Comparison of ENCODE assay signal across 24 cellular contexts in genomic region chr22:37072673-37073072, GRCh38. TPM values are rescaled to one million over a fixed set of nuclear protein-coding genes. Genes with fewer than 3 reads are reported as not detected.
DNase-seq lines count a peak whose midpoint lies in the region; ATAC-seq, FAIRE-seq and TF ChIP-seq lines count a peak whose summit lies in the region.
"Had no signal": no experiment of that assay in that cellular context is flagged by ENCODE, and none has a peak within 500 bp of the region (broad histone marks: within the 10 kb centered on the region; RNA-seq: fewer than 3 reads in every experiment).

No MANE protein-coding gene starts in this region.

- H4K20me1 ChIP-seq in HepG2 (ENCODE audit: insufficient read depth, low read length) (no peaks in the 10 kb centered on the region), K562 (replicated peaks; ENCODE audit: control insufficient read depth, insufficient read depth, low read length) (no peaks in the 10 kb centered on the region)

- BruUV-seq in HepG2 (replicated peaks; lab: Mats Ljungman, UMichigan): no TSS peak
- BruUV-seq in K562 (replicated peaks; lab: Mats Ljungman, UMichigan): no TSS peak

- POLR2A ChIA-PET in HepG2 (lab: Yijun Ruan, JAX): no interaction called here
- POLR2A ChIA-PET in K562 (lab: Yijun Ruan, JAX): no interaction called here

- no peak for TF ChIP-seq RAD21 in HepG2 (CRISPR knock-in tag; IDR thresholded peaks at IDR 0.05)
- TF ChIP-seq RAD21 in K562 (CRISPR knock-in tag; conservative IDR thresholded peaks at IDR 0.05 in 1 of 2, IDR thresholded peaks at IDR 0.05 in 1 of 2): no peak

- in situ Hi-C loops in HepG2 (cut with HindIII; ENCODE audit: extremely low pct_ligation_motif_present, low pct_unique_long_range_greater_than_20kb) (no loop called here), K562 (cut with MboI) (no loop called here)

- H2AFZ ChIP-seq in HepG2 (ENCODE audit: low read length) (no peak overlapping the region), K562 (ENCODE audit: low read depth, low read length) (no peak overlapping the region)

- H3K4me3 ChIP-seq in HepG2 (replicated peaks in 1 of 3; ENCODE audit: insufficient read depth in 1 of 3, low read depth in 2 of 3, low read length in 3 of 3) (no peak overlapping the region), right lobe of liver (no peak overlapping the region), K562 (no peak overlapping the region)
- H3K4me3 ChIP-seq: BLaER1, GM12878 had no signal

- FAIRE-seq in HepG2 (lab: Jason Lieb, UNC): no peak
- FAIRE-seq in K562 (lab: Jason Lieb, UNC): no peak
- FAIRE-seq in urothelium cell line (lab: Jason Lieb, UNC): peak; percentile 99
- FAIRE-seq: A204.1, G401.6, GM12878, GM18507 had no signal

- 88% methylated on average over 8 of the region's 8 CpGs for WGBS in HepG2 (ENCODE audit: low lambda C conversion rate)
- WGBS in right lobe of liver (ENCODE audit: insufficient coverage, low coverage, low lambda C conversion rate, missing lambda C conversion rate): 91% methylated on average over 8 of the region's 8 CpGs
- 0% methylated on average over 5 of the region's 8 CpGs for WGBS in K562 (ENCODE audit: insufficient coverage, low coverage, missing lambda C conversion rate)

- H3K36me3 ChIP-seq in HepG2 (replicated peaks in 1 of 2; ENCODE audit: control insufficient read depth in 1 of 2, insufficient read depth in 2 of 2, low read length in 2 of 2) (no peaks in the 10 kb centered on the region), right lobe of liver (no peaks in the 10 kb centered on the region), K562 (ENCODE audit: control insufficient read depth, insufficient read depth, low read length) (no peaks in the 10 kb centered on the region)
- H3K36me3 ChIP-seq: BLaER1 had no signal

- CTCF ChIA-PET in HepG2 (lab: Yijun Ruan, JAX; ENCODE audit: low intra/inter-chr PET ratio, low total read pairs): no interaction called here
- CTCF ChIA-PET in K562 (lab: Yijun Ruan, JAX; ENCODE audit: low intra/inter-chr PET ratio): interaction anchor here (0.6 kb wide), 1 partner anchor 121 kb away, joined by 3 read pairs; no protein-coding TSS in a partner anchor

- no peaks in the 10 kb centered on the region for H3K9me1 ChIP-seq in K562 (ENCODE audit: control insufficient read depth, insufficient read depth, low read length)

- H3K9me3 ChIP-seq in HepG2 (ENCODE audit: low read length) (peaks cover 11% of the 10 kb centered on the region; the same call in 1 of the 2 replicates), right lobe of liver (no peaks in the 10 kb centered on the region), K562 (replicated peaks; ENCODE audit: control insufficient read depth, insufficient read depth, low read depth, low read length) (no peaks in the 10 kb centered on the region; the same call in 1 of the 2 replicates)
- H3K9me3 ChIP-seq: Caco-2 had no signal

- intact Hi-C loops in HepG2 (cut with micrococcal nuclease; ENCODE audit: unreplicated experiment): no loop called here
- intact Hi-C loops in right lobe of liver (cut with DNase I): no loop called here
- intact Hi-C loops in K562 (cut with micrococcal nuclease): no loop called here

- peaks cover 17% of the 10 kb centered on the region; the same call in 1 of the 2 replicates for H3K4me1 ChIP-seq in HepG2 (ENCODE audit: insufficient read depth, low read length)
- peaks cover 0 to 1% (median 0%) of the 10 kb centered on the region in 4 donors for H3K4me1 ChIP-seq in right lobe of liver
- H3K4me1 ChIP-seq in K562 (replicated peaks in 1 of 2; ENCODE audit: control insufficient read depth in 2 of 2, insufficient read depth in 2 of 2, low read length in 2 of 2): no peaks in the 10 kb centered on the region
- H3K4me1 ChIP-seq: BLaER1, Caco-2 had no signal

- TF ChIP-seq EP300 in HepG2 (IDR thresholded peaks at IDR 0.05; ENCODE audit: low read depth in 2 of 2, low read length in 2 of 2) (no peak), HepG2 (CRISPR knock-in tag; IDR thresholded peaks at IDR 0.05; ENCODE audit: borderline replicate concordance) (no peak), K562 (IDR thresholded peaks at IDR 0.05; ENCODE audit: low read length) (no peak)

- H3K4me2 ChIP-seq in HepG2 (ENCODE audit: low read depth, low read length) (no peak overlapping the region), K562 (ENCODE audit: insufficient read depth, low read length) (no peak overlapping the region)
- H3K4me2 ChIP-seq: BLaER1 had no signal

- no peak for DNase-seq in HepG2 (ENCODE audit: low spot score)
- DNase-seq in right lobe of liver: no peak
- DNase-seq in K562 (ENCODE audit: extremely low read depth in 1 of 4, low spot score in 3 of 4): no peak
- no peak for DNase-seq in urothelium cell line (ENCODE audit: low spot score)
- no peak for DNase-seq in epidermal melanocyte (ENCODE audit: insufficient read length, low spot score)
- DNase-seq: Caco-2; CD4-positive, CD25-positive, alpha-beta regulatory T cell; CD8-positive, alpha-beta T cell; DMS153; DND-41; GOT3; H7; HCEC 1CT; HFFc6 had no signal

- TF ChIP-seq CTCF in HepG2 (CRISPR knock-in tag; IDR thresholded peaks at IDR 0.05) (no peak), right lobe of liver (IDR thresholded peaks at IDR 0.05) (no peak), K562 (IDR thresholded peaks at IDR 0.05 in 2 of 3, conservative IDR thresholded peaks at IDR 0.05 in 1 of 3; ENCODE audit: insufficient read depth in 2 of 3, low read depth in 1 of 3, low read length in 3 of 3) (no peak)

- TF ChIP-seq POLR2A in HepG2 (IDR thresholded peaks at IDR 0.05; ENCODE audit: insufficient read depth in 1 of 2, low read depth in 2 of 2, low read length in 2 of 2) (no peak), right lobe of liver (IDR thresholded peaks at IDR 0.05) (no peak), K562 (conservative IDR thresholded peaks at IDR 0.05) (no peak)

- no peak for ATAC-seq in HepG2
- ATAC-seq in right lobe of liver: no peak
- ATAC-seq in K562: no peak
- ATAC-seq in GM19397 (IDR thresholded peaks at IDR 0.05; ENCODE audit: unreplicated experiment): no peak
- ATAC-seq: CD8-positive, alpha-beta T cell; GM12878 had no signal

- no peaks in the 10 kb centered on the region for H3K79me2 ChIP-seq in HepG2 (ENCODE audit: insufficient read depth, low read length)
- H3K79me2 ChIP-seq in K562 (ENCODE audit: control insufficient read depth, insufficient read depth, low read length): no peaks in the 10 kb centered on the region

- H3K27ac ChIP-seq in HepG2 (ENCODE audit: extremely low read length, insufficient read depth, low read length): no peak overlapping the region
- H3K27ac ChIP-seq in right lobe of liver: no peak overlapping the region
- H3K27ac ChIP-seq in K562 (ENCODE audit: extremely low read depth, low read depth, low read length): no peak overlapping the region
- H3K27ac ChIP-seq: 22Rv1, BLaER1, C4-2B had no signal

- H3K9ac ChIP-seq in HepG2 (ENCODE audit: insufficient read depth, low read depth, low read length) (no peak overlapping the region), K562 (ENCODE audit: insufficient read depth in 1 of 2, low read depth in 2 of 2, low read length in 2 of 2) (no peak overlapping the region)
- H3K9ac ChIP-seq: BLaER1 had no signal

- H3K27me3 ChIP-seq in HepG2 (ENCODE audit: control insufficient read depth in 1 of 2, insufficient read depth in 2 of 2, low read length in 2 of 2) (no peaks in the 10 kb centered on the region), right lobe of liver (no peaks in the 10 kb centered on the region), K562 (ENCODE audit: control insufficient read depth in 2 of 2, insufficient read depth in 2 of 2, low read length in 2 of 2) (peaks cover 0 to 40% of the 10 kb centered on the region in 2 experiments; a peak in 4 of 5 replicates)

RNA-seq across cellular contexts. Expression of gene KCTD17, which starts 21.1 kb away (rescaled TPM):
- total RNA-seq in HepG2 (2016; rRNA removed; fragmentation: Illumina TruSeq; extraction: Trizol) (4.5 and 5.3 TPM in 2 replicates), right lobe of liver (1 to 10 TPM; 2.0 to 9.7 (median 4.4) TPM), K562 (2014; rRNA removed) (0.41 TPM in 2 replicates), K562 (2014; rRNA removed; fragmentation: Illumina TruSeq; extraction: Trizol) (0.44 TPM in 1 of 2 replicates, not detected in the other), K562 (2015; rRNA removed; fragmentation: Illumina TruSeq; extraction: Trizol) (0.22 TPM in 1 of 2 replicates, not detected in the other), K562 (2021) (0.49 and 0.67 TPM in 2 replicates)
- 2.1 and 2.4 TPM in 2 replicates for total RNA-seq in HepG2 (2016; cell fraction: cytosol; rRNA removed; fragmentation: Illumina TruSeq; extraction: Trizol; ENCODE audit: low read depth)
- total RNA-seq in HepG2 (2016; cell fraction: insoluble cytoplasmic fraction; rRNA removed; fragmentation: Illumina TruSeq; extraction: Trizol): 3.3 and 4.9 TPM in 2 replicates
- total RNA-seq in HepG2 (2016; cell fraction: membrane; rRNA removed; fragmentation: Illumina TruSeq; extraction: Trizol): 3.7 and 3.8 TPM in 2 replicates
- 2.9 and 4.4 TPM in 2 replicates for total RNA-seq in HepG2 (2016; cell fraction: nucleus; rRNA removed; fragmentation: Illumina TruSeq; extraction: Trizol)
- polyA plus RNA-seq in HepG2 (2011; rRNA removed) (11.7 and 17.4 TPM in 2 replicates), K562 (2011; rRNA removed) (0.64 and 1.1 TPM in 2 replicates), K562 (2014; fragmentation: Illumina TruSeq; extraction: Trizol) (0.21 and 0.51 TPM in 2 replicates), K562 (2014; fragmentation: Nextera tagmentation; extraction: Ambion mirVana) (not detected), K562 (2014; rRNA removed) (0.70 and 0.90 TPM in 2 replicates)
- 11.0 and 11.5 TPM in 2 replicates for polyA plus RNA-seq in HepG2 (2011; cell fraction: cytosol; rRNA removed)
- polyA plus RNA-seq in HepG2 (2011; cell fraction: nucleus; rRNA removed): 52.2 and 53.1 TPM in 2 replicates
- 5.3 and 11.6 TPM in 2 replicates for polyA plus RNA-seq in HepG2 (2012)
- 2.5 and 3.1 TPM in 2 replicates for polyA plus RNA-seq in HepG2 (2016; cell fraction: cytosol; fragmentation: Illumina TruSeq; extraction: Trizol; ENCODE audit: low read depth)
- polyA plus RNA-seq in HepG2 (2016; cell fraction: insoluble cytoplasmic fraction; fragmentation: Illumina TruSeq; extraction: Trizol; ENCODE audit: low read depth): 4.6 and 5.0 TPM in 2 replicates
- polyA plus RNA-seq in HepG2 (2016; cell fraction: membrane; fragmentation: Illumina TruSeq; extraction: Trizol; ENCODE audit: low read depth): 2.8 and 4.0 TPM in 2 replicates
- 5.0 and 5.9 TPM in 2 replicates for polyA plus RNA-seq in HepG2 (2016; cell fraction: nucleus; fragmentation: Illumina TruSeq; extraction: Trizol; ENCODE audit: insufficient read depth, low read depth)
- 0.28 and 24.0 TPM in 2 replicates for polyA minus RNA-seq in HepG2 (2011; rRNA and poly(A)+ RNA removed; ENCODE audit: low replicate concordance)
- polyA minus RNA-seq in HepG2 (2011; cell fraction: cytosol; rRNA and poly(A)+ RNA removed): 4.6 and 5.1 TPM in 2 replicates
- 6.8 and 7.3 TPM in 2 replicates for polyA minus RNA-seq in HepG2 (2011; cell fraction: nucleus; rRNA and poly(A)+ RNA removed)
- total RNA-seq in K562 (2011; cell fraction: chromatin; rRNA removed; ENCODE audit: low replicate concordance): 1.3 and 3.4 TPM in 2 replicates
- 0.66 and 2.0 TPM in 2 replicates for total RNA-seq in K562 (2011; cell fraction: nucleolus; rRNA removed)
- 1.2 and 2.7 TPM in 2 replicates for total RNA-seq in K562 (2011; cell fraction: nucleoplasm; rRNA removed)
- 0.82 and 1.1 TPM in 2 replicates for polyA plus RNA-seq in K562 (2011; cell fraction: cytosol; rRNA removed)
- polyA plus RNA-seq in K562 (2011; cell fraction: nucleus; rRNA removed): 2.6 and 3.6 TPM in 2 replicates
- 0.34 and 0.82 TPM in 2 replicates for polyA plus RNA-seq in K562 (2012)
- polyA minus RNA-seq in K562 (2011; rRNA and poly(A)+ RNA removed): 0.39 and 0.70 TPM in 2 replicates
- not detected in 2 replicates for polyA minus RNA-seq in K562 (2011; cell fraction: cytosol; rRNA and poly(A)+ RNA removed)
- polyA minus RNA-seq in K562 (2011; cell fraction: nucleus; rRNA and poly(A)+ RNA removed): 0.40 and 1.2 TPM in 2 replicates

RNA-seq across cellular contexts. Expression of gene TMPRSS6, which starts 36.8 kb away (rescaled TPM):
- total RNA-seq in HepG2 (2016; rRNA removed; fragmentation: Illumina TruSeq; extraction: Trizol) (1.5 and 4.2 TPM in 2 replicates), right lobe of liver (100 to 1,000 TPM in 1 of 6 experiments, 10 to 100 TPM in 5; 40.7 to 104 (median 60.6) TPM), K562 (2014; rRNA removed) (not detected in 2 replicates), K562 (2014; rRNA removed; fragmentation: Illumina TruSeq; extraction: Trizol) (not detected in 2 replicates), K562 (2015; rRNA removed; fragmentation: Illumina TruSeq; extraction: Trizol) (not detected in 2 replicates), K562 (2021) (not detected in 2 replicates)
- 1.1 and 1.5 TPM in 2 replicates for total RNA-seq in HepG2 (2016; cell fraction: cytosol; rRNA removed; fragmentation: Illumina TruSeq; extraction: Trizol; ENCODE audit: low read depth)
- 1.5 and 5.2 TPM in 2 replicates for total RNA-seq in HepG2 (2016; cell fraction: insoluble cytoplasmic fraction; rRNA removed; fragmentation: Illumina TruSeq; extraction: Trizol)
- total RNA-seq in HepG2 (2016; cell fraction: membrane; rRNA removed; fragmentation: Illumina TruSeq; extraction: Trizol): 1.7 and 2.7 TPM in 2 replicates
- total RNA-seq in HepG2 (2016; cell fraction: nucleus; rRNA removed; fragmentation: Illumina TruSeq; extraction: Trizol): 5.1 and 6.1 TPM in 2 replicates
- polyA plus RNA-seq in HepG2 (2011; rRNA removed) (4.8 and 8.5 TPM in 2 replicates), K562 (2011; rRNA removed) (0.03 TPM in 1 of 2 replicates, not detected in the other), K562 (2014; fragmentation: Illumina TruSeq; extraction: Trizol) (not detected in 2 replicates), K562 (2014; fragmentation: Nextera tagmentation; extraction: Ambion mirVana) (not detected), K562 (2014; rRNA removed) (not detected in 2 replicates)
- polyA plus RNA-seq in HepG2 (2011; cell fraction: cytosol; rRNA removed): 5.4 and 5.9 TPM in 2 replicates
- 16.8 and 19.4 TPM in 2 replicates for polyA plus RNA-seq in HepG2 (2011; cell fraction: nucleus; rRNA removed)
- polyA plus RNA-seq in HepG2 (2012): 4.2 and 6.4 TPM in 2 replicates
- polyA plus RNA-seq in HepG2 (2016; cell fraction: cytosol; fragmentation: Illumina TruSeq; extraction: Trizol; ENCODE audit: low read depth): 1.7 TPM in 2 replicates
- polyA plus RNA-seq in HepG2 (2016; cell fraction: insoluble cytoplasmic fraction; fragmentation: Illumina TruSeq; extraction: Trizol; ENCODE audit: low read depth): 2.3 and 2.6 TPM in 2 replicates
- polyA plus RNA-seq in HepG2 (2016; cell fraction: membrane; fragmentation: Illumina TruSeq; extraction: Trizol; ENCODE audit: low read depth): 2.4 and 3.1 TPM in 2 replicates
- 10.0 and 11.5 TPM in 2 replicates for polyA plus RNA-seq in HepG2 (2016; cell fraction: nucleus; fragmentation: Illumina TruSeq; extraction: Trizol; ENCODE audit: insufficient read depth, low read depth)
- 6.6 TPM in 1 of 2 replicates, not detected in the other for polyA minus RNA-seq in HepG2 (2011; rRNA and poly(A)+ RNA removed; ENCODE audit: low replicate concordance)
- polyA minus RNA-seq in HepG2 (2011; cell fraction: cytosol; rRNA and poly(A)+ RNA removed): 1.1 and 1.9 TPM in 2 replicates
- 4.0 and 5.2 TPM in 2 replicates for polyA minus RNA-seq in HepG2 (2011; cell fraction: nucleus; rRNA and poly(A)+ RNA removed)
- total RNA-seq in K562 (2011; cell fraction: chromatin; rRNA removed; ENCODE audit: low replicate concordance): not detected in 2 replicates
- not detected in 2 replicates for total RNA-seq in K562 (2011; cell fraction: nucleolus; rRNA removed)
- not detected in 2 replicates for total RNA-seq in K562 (2011; cell fraction: nucleoplasm; rRNA removed)
- not detected in 2 replicates for polyA plus RNA-seq in K562 (2011; cell fraction: cytosol; rRNA removed)
- not detected in 2 replicates for polyA plus RNA-seq in K562 (2011; cell fraction: nucleus; rRNA removed)
- not detected in 2 replicates for polyA plus RNA-seq in K562 (2012)
- polyA minus RNA-seq in K562 (2011; rRNA and poly(A)+ RNA removed): not detected in 2 replicates
- not detected in 2 replicates for polyA minus RNA-seq in K562 (2011; cell fraction: cytosol; rRNA and poly(A)+ RNA removed)
- polyA minus RNA-seq in K562 (2011; cell fraction: nucleus; rRNA and poly(A)+ RNA removed): not detected in 2 replicates
- total RNA-seq: B cell, H7, HFFc6 had no signal
- polyA plus RNA-seq: AG04450 had no signal

RNA-seq across cellular contexts. Expression of gene MPST, which starts 53.1 kb away (rescaled TPM):
- total RNA-seq in HepG2 (2016; rRNA removed; fragmentation: Illumina TruSeq; extraction: Trizol) (94.8 and 133 TPM in 2 replicates), right lobe of liver (100 to 1,000 TPM; 153 to 301 (median 214) TPM), K562 (2014; rRNA removed) (104 and 117 TPM in 2 replicates), K562 (2014; rRNA removed; fragmentation: Illumina TruSeq; extraction: Trizol) (6.7 and 8.1 TPM in 2 replicates), K562 (2015; rRNA removed; fragmentation: Illumina TruSeq; extraction: Trizol) (24.3 and 25.3 TPM in 2 replicates), K562 (2021) (66.8 and 68.2 TPM in 2 replicates)
- 214 and 241 TPM in 2 replicates for total RNA-seq in HepG2 (2016; cell fraction: cytosol; rRNA removed; fragmentation: Illumina TruSeq; extraction: Trizol; ENCODE audit: low read depth)
- total RNA-seq in HepG2 (2016; cell fraction: insoluble cytoplasmic fraction; rRNA removed; fragmentation: Illumina TruSeq; extraction: Trizol): 83.9 and 129 TPM in 2 replicates
- total RNA-seq in HepG2 (2016; cell fraction: membrane; rRNA removed; fragmentation: Illumina TruSeq; extraction: Trizol): 236 and 281 TPM in 2 replicates
- 43.0 and 55.9 TPM in 2 replicates for total RNA-seq in HepG2 (2016; cell fraction: nucleus; rRNA removed; fragmentation: Illumina TruSeq; extraction: Trizol)
- polyA plus RNA-seq in HepG2 (2011; rRNA removed) (141 and 191 TPM in 2 replicates), K562 (2011; rRNA removed) (24.8 and 34.6 TPM in 2 replicates), K562 (2014; fragmentation: Illumina TruSeq; extraction: Trizol) (11.2 and 24.8 TPM in 2 replicates), K562 (2014; fragmentation: Nextera tagmentation; extraction: Ambion mirVana) (1 to 10 TPM in 1 of 2 experiments, under 1 TPM in 1; 0.65 to 1.3 TPM), K562 (2014; rRNA removed) (78.5 and 88.1 TPM in 2 replicates)
- 159 and 302 TPM in 2 replicates for polyA plus RNA-seq in HepG2 (2011; cell fraction: cytosol; rRNA removed)
- 297 and 319 TPM in 2 replicates for polyA plus RNA-seq in HepG2 (2011; cell fraction: nucleus; rRNA removed)
- polyA plus RNA-seq in HepG2 (2012): 112 and 147 TPM in 2 replicates
- polyA plus RNA-seq in HepG2 (2016; cell fraction: cytosol; fragmentation: Illumina TruSeq; extraction: Trizol; ENCODE audit: low read depth): 221 and 245 TPM in 2 replicates
- 107 and 116 TPM in 2 replicates for polyA plus RNA-seq in HepG2 (2016; cell fraction: insoluble cytoplasmic fraction; fragmentation: Illumina TruSeq; extraction: Trizol; ENCODE audit: low read depth)
- 209 and 227 TPM in 2 replicates for polyA plus RNA-seq in HepG2 (2016; cell fraction: membrane; fragmentation: Illumina TruSeq; extraction: Trizol; ENCODE audit: low read depth)
- polyA plus RNA-seq in HepG2 (2016; cell fraction: nucleus; fragmentation: Illumina TruSeq; extraction: Trizol; ENCODE audit: insufficient read depth, low read depth): 107 and 117 TPM in 2 replicates
- 17.7 and 144 TPM in 2 replicates for polyA minus RNA-seq in HepG2 (2011; rRNA and poly(A)+ RNA removed; ENCODE audit: low replicate concordance)
- polyA minus RNA-seq in HepG2 (2011; cell fraction: cytosol; rRNA and poly(A)+ RNA removed): 94.1 and 104 TPM in 2 replicates
- polyA minus RNA-seq in HepG2 (2011; cell fraction: nucleus; rRNA and poly(A)+ RNA removed): 39.0 and 46.2 TPM in 2 replicates
- 23.7 and 51.5 TPM in 2 replicates for total RNA-seq in K562 (2011; cell fraction: chromatin; rRNA removed; ENCODE audit: low replicate concordance)
- total RNA-seq in K562 (2011; cell fraction: nucleolus; rRNA removed): 38.4 and 40.9 TPM in 2 replicates
- total RNA-seq in K562 (2011; cell fraction: nucleoplasm; rRNA removed): 34.5 and 45.6 TPM in 2 replicates
- 49.5 and 189 TPM in 2 replicates for polyA plus RNA-seq in K562 (2011; cell fraction: cytosol; rRNA removed)
- 50.2 and 71.7 TPM in 2 replicates for polyA plus RNA-seq in K562 (2011; cell fraction: nucleus; rRNA removed)
- 35.2 and 62.2 TPM in 2 replicates for polyA plus RNA-seq in K562 (2012)
- polyA minus RNA-seq in K562 (2011; rRNA and poly(A)+ RNA removed): 8.4 and 10.2 TPM in 2 replicates
- 22.6 and 34.3 TPM in 2 replicates for polyA minus RNA-seq in K562 (2011; cell fraction: cytosol; rRNA and poly(A)+ RNA removed)
- 12.7 and 15.7 TPM in 2 replicates for polyA minus RNA-seq in K562 (2011; cell fraction: nucleus; rRNA and poly(A)+ RNA removed)

RNA-seq across cellular contexts. Expression of gene TST, which starts 53.4 kb away (rescaled TPM):
- total RNA-seq in HepG2 (2016; rRNA removed; fragmentation: Illumina TruSeq; extraction: Trizol) (44.1 and 44.6 TPM in 2 replicates), right lobe of liver (100 to 1,000 TPM; 223 to 355 (median 321) TPM), K562 (2014; rRNA removed) (26.7 and 26.9 TPM in 2 replicates), K562 (2014; rRNA removed; fragmentation: Illumina TruSeq; extraction: Trizol) (4.1 and 5.7 TPM in 2 replicates), K562 (2015; rRNA removed; fragmentation: Illumina TruSeq; extraction: Trizol) (12.4 and 13.1 TPM in 2 replicates), K562 (2021) (23.1 and 23.8 TPM in 2 replicates)
- total RNA-seq in HepG2 (2016; cell fraction: cytosol; rRNA removed; fragmentation: Illumina TruSeq; extraction: Trizol; ENCODE audit: low read depth): 13.7 and 15.5 TPM in 2 replicates
- total RNA-seq in HepG2 (2016; cell fraction: insoluble cytoplasmic fraction; rRNA removed; fragmentation: Illumina TruSeq; extraction: Trizol): 40.1 and 44.0 TPM in 2 replicates
- total RNA-seq in HepG2 (2016; cell fraction: membrane; rRNA removed; fragmentation: Illumina TruSeq; extraction: Trizol): 17.1 and 24.3 TPM in 2 replicates
- total RNA-seq in HepG2 (2016; cell fraction: nucleus; rRNA removed; fragmentation: Illumina TruSeq; extraction: Trizol): 22.6 and 23.7 TPM in 2 replicates
- polyA plus RNA-seq in HepG2 (2011; rRNA removed) (63.6 and 86.4 TPM in 2 replicates), K562 (2011; rRNA removed) (14.0 and 18.6 TPM in 2 replicates), K562 (2014; fragmentation: Illumina TruSeq; extraction: Trizol) (7.7 and 14.4 TPM in 2 replicates), K562 (2014; fragmentation: Nextera tagmentation; extraction: Ambion mirVana) (1 to 10 TPM; 1.4 to 4.3 TPM), K562 (2014; rRNA removed) (19.7 and 26.1 TPM in 2 replicates)
- 76.5 and 98.4 TPM in 2 replicates for polyA plus RNA-seq in HepG2 (2011; cell fraction: cytosol; rRNA removed)
- polyA plus RNA-seq in HepG2 (2011; cell fraction: nucleus; rRNA removed): 54.5 and 63.2 TPM in 2 replicates
- 53.9 and 67.5 TPM in 2 replicates for polyA plus RNA-seq in HepG2 (2012)
- polyA plus RNA-seq in HepG2 (2016; cell fraction: cytosol; fragmentation: Illumina TruSeq; extraction: Trizol; ENCODE audit: low read depth): 13.5 and 13.9 TPM in 2 replicates
- 41.1 and 43.9 TPM in 2 replicates for polyA plus RNA-seq in HepG2 (2016; cell fraction: insoluble cytoplasmic fraction; fragmentation: Illumina TruSeq; extraction: Trizol; ENCODE audit: low read depth)
- 14.3 and 18.2 TPM in 2 replicates for polyA plus RNA-seq in HepG2 (2016; cell fraction: membrane; fragmentation: Illumina TruSeq; extraction: Trizol; ENCODE audit: low read depth)
- polyA plus RNA-seq in HepG2 (2016; cell fraction: nucleus; fragmentation: Illumina TruSeq; extraction: Trizol; ENCODE audit: insufficient read depth, low read depth): 31.5 and 36.8 TPM in 2 replicates
- 30.9 and 77.7 TPM in 2 replicates for polyA minus RNA-seq in HepG2 (2011; rRNA and poly(A)+ RNA removed; ENCODE audit: low replicate concordance)
- polyA minus RNA-seq in HepG2 (2011; cell fraction: cytosol; rRNA and poly(A)+ RNA removed): 20.6 and 23.0 TPM in 2 replicates
- polyA minus RNA-seq in HepG2 (2011; cell fraction: nucleus; rRNA and poly(A)+ RNA removed): 24.1 and 24.4 TPM in 2 replicates
- total RNA-seq in K562 (2011; cell fraction: chromatin; rRNA removed; ENCODE audit: low replicate concordance): 2.6 and 16.9 TPM in 2 replicates
- total RNA-seq in K562 (2011; cell fraction: nucleolus; rRNA removed): 23.8 and 27.2 TPM in 2 replicates
- 7.9 and 8.0 TPM in 2 replicates for total RNA-seq in K562 (2011; cell fraction: nucleoplasm; rRNA removed)
- polyA plus RNA-seq in K562 (2011; cell fraction: cytosol; rRNA removed): 23.0 and 51.6 TPM in 2 replicates
- polyA plus RNA-seq in K562 (2011; cell fraction: nucleus; rRNA removed): 10.6 and 13.0 TPM in 2 replicates
- polyA plus RNA-seq in K562 (2012): 13.1 and 24.0 TPM in 2 replicates
- 4.4 and 5.5 TPM in 2 replicates for polyA minus RNA-seq in K562 (2011; rRNA and poly(A)+ RNA removed)
- polyA minus RNA-seq in K562 (2011; cell fraction: cytosol; rRNA and poly(A)+ RNA removed): 10.1 and 12.3 TPM in 2 replicates
- polyA minus RNA-seq in K562 (2011; cell fraction: nucleus; rRNA and poly(A)+ RNA removed): 13.2 and 18.7 TPM in 2 replicates
- total RNA-seq: CD4-positive, CD25-positive, alpha-beta regulatory T cell; CD8-positive, alpha-beta T cell had no signal

Comparison
In these comparisons a context has a peak if more than half of its experiments do, and no peak if none do; other contexts are left out.
1. RNA of gene TMPRSS6, which starts 36.8 kb away (total RNA-seq): 40.7 to 104 TPM in right lobe of liver; 1.1 to 6.1 TPM in HepG2 and not detected in K562; every median in the first group is over 4 times any median in the second.
2. Of the 241 proteins assayed by ChIP-seq in both HepG2 and K562: peak only in HepG2: FOXK2; only in K562: ARHGAP35, EHMT2, KDM1A and MEIS2; in both: none; in neither: 233; mixed calls (peak in some experiments, not most) for 3.